In the genomic region with DNA sequence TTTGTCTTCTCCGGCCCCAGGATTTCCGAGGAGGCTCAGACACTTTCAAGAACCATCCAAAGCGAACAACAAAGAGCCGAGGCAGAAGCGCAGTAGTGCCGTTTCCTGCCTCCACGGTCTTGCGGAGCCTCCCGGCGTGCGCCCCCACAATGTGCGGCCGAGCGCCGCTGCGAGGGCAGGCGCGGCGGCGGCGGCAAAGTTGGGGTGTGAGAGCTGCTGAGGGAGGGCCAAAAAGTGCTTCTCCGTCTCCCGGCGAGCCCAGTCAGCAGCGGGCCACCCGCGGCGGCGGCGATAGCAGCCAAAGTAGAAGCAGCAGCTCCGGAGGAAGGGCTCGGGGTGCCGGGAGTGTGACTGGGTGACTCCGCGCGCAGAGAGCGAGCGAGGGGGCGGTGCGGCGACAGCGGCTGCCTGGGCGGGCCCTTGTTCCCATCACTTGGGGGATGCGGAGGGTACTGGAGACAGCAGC, we compare ENCODE assay signal across 8 cellular contexts.
DNase-seq lines count a peak whose midpoint lies in the region; ATAC-seq and TF ChIP-seq lines count a peak whose summit lies in the region.

No MANE protein-coding gene starts in this region.

- peaks cover 28% of the 10 kb centered on the region for H3K4me1 ChIP-seq in BLaER1

- DNase-seq in NOMO-1 (lab: John Stamatoyannopoulos, UW; ENCODE audit: unreplicated experiment in 2 of 2), result peak; percentile 53 to 74
- peak; percentile 83 for DNase-seq in choroid plexus epithelial cell (ENCODE audit: low read depth)
- no peak for DNase-seq in kidney epithelial cell (ENCODE audit: low read depth)
- DNase-seq in stimulated activated CD8-positive, alpha-beta memory T cell treated with anti-CD3 and anti-CD28 coated beads, Interleukin-4, amount 100 ng/mL, for 48 hours, result peak; percentile 28
- no peak for DNase-seq in stimulated activated naive CD4-positive, alpha-beta T cell treated with Interleukin-2 at 50 U/mL for 16 hours (lab: John Stamatoyannopoulos, UW)
- DNase-seq in stimulated activated CD4-positive, alpha-beta T cell treated with anti-CD3 and anti-CD28 coated beads, Interleukin-1b, Interleukin-23, amount 100 ng/mL, for 48 hours, result no peak

- H3K36me3 ChIP-seq in BLaER1 (no peaks in the 10 kb centered on the region), kidney epithelial cell (ENCODE audit: control insufficient read depth, insufficient read depth, low read length) (no peaks in the 10 kb centered on the region)

- H3K4me2 ChIP-seq in BLaER1, result peak overlapping the region; percentile 78

- H3K9ac ChIP-seq in BLaER1, result peak overlapping the region; percentile 99

- H3K4me3 ChIP-seq in BLaER1 (peak overlapping the region; percentile 96), choroid plexus epithelial cell (ENCODE audit: low read depth, low read length) (peak overlapping the region; percentile 83), kidney epithelial cell (ENCODE audit: low read depth, low read length) (peak overlapping the region; percentile 68)

- ATAC-seq in GM21528 (IDR thresholded peaks at IDR 0.05; ENCODE audit: low FRiP score, unreplicated experiment), result peak; percentile 37

- peak; percentile 24 for TF ChIP-seq CTCF in choroid plexus epithelial cell (conservative IDR thresholded peaks at IDR 0.05; ENCODE audit: low read depth, low read length)
- no peak for TF ChIP-seq CTCF in kidney epithelial cell (IDR thresholded peaks at IDR 0.05; ENCODE audit: insufficient read depth, low read length, poor library complexity, severe bottlenecking)

- H3K27me3 ChIP-seq in BLaER1, result no peaks in the 10 kb centered on the region
- no peaks in the 10 kb centered on the region for H3K27me3 ChIP-seq in kidney epithelial cell (ENCODE audit: control insufficient read depth, insufficient read depth, low read length)

- no peaks in the 10 kb centered on the region for H3K9me3 ChIP-seq in BLaER1

- peak overlapping the region; percentile 100 for H3K27ac ChIP-seq in BLaER1

- H4K20me1 ChIP-seq in BLaER1, result peaks cover 53% of the 10 kb centered on the region

Comparison
In these comparisons a context has a peak if more than half of its experiments do, and no peak if none do; other contexts are left out.
1. DNase-seq: peak in NOMO-1 (2 of 2), choroid plexus epithelial cell (single experiment) and stimulated activated CD8-positive, alpha-beta memory T cell treated with anti-CD3 and anti-CD28 coated beads, Interleukin-4, amount 100 ng/mL, for 48 hours (single experiment); none in kidney epithelial cell (single experiment), stimulated activated naive CD4-positive, alpha-beta T cell treated with Interleukin-2 at 50 U/mL for 16 hours (single experiment) and stimulated activated CD4-positive, alpha-beta T cell treated with anti-CD3 and anti-CD28 coated beads, Interleukin-1b, Interleukin-23, amount 100 ng/mL, for 48 hours (single experiment).
2. Peak in every context shown above with its lines, with median percentiles within 50 percentile points of each other: H3K4me3 ChIP-seq.